In genomic region chr9:129954868-129955550, GRCh38 we compare ENCODE assay signal across 9 cellular contexts.
DNase-seq lines count a peak whose midpoint lies in the region; ATAC-seq, FAIRE-seq and TF ChIP-seq lines count a peak whose summit lies in the region.
"Had no signal": no experiment of that assay in that cellular context is flagged by ENCODE, and none has a peak within 500 bp of the region (broad histone marks: within the 10 kb centered on the region; RNA-seq: fewer than 3 reads in every experiment).

No MANE protein-coding gene starts in this region.

- no peak overlapping the region for H3K4me2 ChIP-seq in HepG2 (ENCODE audit: low read depth, low read length)

- in situ Hi-C loops in HepG2 (cut with HindIII; ENCODE audit: extremely low pct_ligation_motif_present, low pct_unique_long_range_greater_than_20kb) = no loop called here

- H3K27me3 Mint-ChIP-seq in activated naive CD8-positive, alpha-beta T cell treated with anti-CD3 and anti-CD28 coated beads, Interleukin-2, amount 10 ng/mL, durations not matched to agents 7 days and 5 days = no peaks in the 10 kb centered on the region

- H3K9me3 ChIP-seq in BE2C = no peaks in the 10 kb centered on the region
- H3K9me3 ChIP-seq in HepG2 (ENCODE audit: low read length) = no peaks in the 10 kb centered on the region

- H3K4me3 Mint-ChIP-seq in activated naive CD8-positive, alpha-beta T cell treated with anti-CD3 and anti-CD28 coated beads, Interleukin-2, amount 10 ng/mL, durations not matched to agents 7 days and 5 days = no peak overlapping the region

- no peak for TF ChIP-seq RAD21 in HepG2 (CRISPR knock-in tag; IDR thresholded peaks at IDR 0.05)

- intact Hi-C loops in HepG2 (cut with micrococcal nuclease; ENCODE audit: unreplicated experiment) = loop anchor here (1.0 kb wide), 1 partner anchor 21 kb away; no protein-coding TSS in a partner anchor

- no peak overlapping the region for H3K27ac ChIP-seq in HepG2 (ENCODE audit: extremely low read length, insufficient read depth, low read length)

- peak overlapping the region; percentile 59 for H3K27ac Mint-ChIP-seq in activated naive CD8-positive, alpha-beta T cell treated with anti-CD3 and anti-CD28 coated beads, Interleukin-2, amount 10 ng/mL, durations not matched to agents 7 days and 5 days

- no peak for TF ChIP-seq EP300 in HepG2 (IDR thresholded peaks at IDR 0.05; ENCODE audit: low read depth in 2 of 2, low read length in 2 of 2)
- TF ChIP-seq EP300 in HepG2 (CRISPR knock-in tag; IDR thresholded peaks at IDR 0.05; ENCODE audit: borderline replicate concordance) = no peak

- TF ChIP-seq POLR2A in HepG2 (IDR thresholded peaks at IDR 0.05; ENCODE audit: insufficient read depth in 1 of 2, low read depth in 2 of 2, low read length in 2 of 2) = no peak

- no peaks in the 10 kb centered on the region for H4K20me1 ChIP-seq in HepG2 (ENCODE audit: insufficient read depth, low read length)

- peak; percentile 31 for DNase-seq in BE2C
- DNase-seq in M059J (ENCODE audit: low read depth) = peak; percentile 44
- DNase-seq in activated naive CD8-positive, alpha-beta T cell treated with anti-CD3 and anti-CD28 coated beads, Interleukin-2, amount 10 ng/mL, durations not matched to agents 7 days and 5 days = no peak
- DNase-seq in HepG2 (ENCODE audit: low spot score) = no peak
- no peak for DNase-seq in iPS-NIHi11 (ENCODE audit: low spot score)
- DNase-seq in kidney glomerular epithelial cell (lab: John Stamatoyannopoulos, UW) = no peak
- DNase-seq: activated effector memory CD4-positive, alpha-beta T cell treated with Interleukin-2 at 50 U/mL for 16 hours had no signal

- FAIRE-seq in HepG2 (lab: Jason Lieb, UNC) = no peak

- H3K27me3 ChIP-seq in BE2C (no peaks in the 10 kb centered on the region), HepG2 (ENCODE audit: control insufficient read depth in 1 of 2, insufficient read depth in 2 of 2, low read length in 2 of 2) (no peaks in the 10 kb centered on the region)

- WGBS in HepG2 (ENCODE audit: low lambda C conversion rate) = 96% methylated on average over 6 of the region's 6 CpGs

- H3K36me3 Mint-ChIP-seq in activated naive CD8-positive, alpha-beta T cell treated with anti-CD3 and anti-CD28 coated beads, Interleukin-2, amount 10 ng/mL, durations not matched to agents 7 days and 5 days = peaks cover 39% of the 10 kb centered on the region

- H2AFZ ChIP-seq in HepG2 (ENCODE audit: low read length) = no peak overlapping the region

- H3K4me1 Mint-ChIP-seq in activated naive CD8-positive, alpha-beta T cell treated with anti-CD3 and anti-CD28 coated beads, Interleukin-2, amount 10 ng/mL, durations not matched to agents 7 days and 5 days = peaks cover 23% of the 10 kb centered on the region

- POLR2A ChIA-PET in activated naive CD8-positive, alpha-beta T cell treated with anti-CD3 and anti-CD28 coated beads, Interleukin-2, amount 10 ng/mL, durations not matched to agents 7 days and 5 days (lab: Charles Lee) = interaction anchor here (0.9 to 2.9 kb wide), 3 partner anchors 10 to 88 kb away, joined by 3 to 12 read pairs (median 3); partner anchors contain the start of gene FNBP1
- POLR2A ChIA-PET in HepG2 (lab: Yijun Ruan, JAX) = no interaction called here

- TF ChIP-seq CTCF in BE2C (IDR thresholded peaks at IDR 0.05; ENCODE audit: low read depth, low read length) (no peak), HepG2 (CRISPR knock-in tag; IDR thresholded peaks at IDR 0.05) (no peak)

- H3K9me3 Mint-ChIP-seq in activated naive CD8-positive, alpha-beta T cell treated with anti-CD3 and anti-CD28 coated beads, Interleukin-2, amount 10 ng/mL, durations not matched to agents 7 days and 5 days = no peaks in the 10 kb centered on the region

- H3K9ac ChIP-seq in HepG2 (ENCODE audit: insufficient read depth, low read depth, low read length) = no peak overlapping the region

- H3K36me3 ChIP-seq in BE2C (peaks cover 11% of the 10 kb centered on the region), HepG2 (replicated peaks in 1 of 2; ENCODE audit: control insufficient read depth in 1 of 2, insufficient read depth in 2 of 2, low read length in 2 of 2) (peaks cover 0 to 21% of the 10 kb centered on the region in 2 experiments; a peak in 1 of 5 replicates)

- ATAC-seq in activated naive CD8-positive, alpha-beta T cell treated with anti-CD3 and anti-CD28 coated beads, Interleukin-2, amount 10 ng/mL, durations not matched to agents 7 days and 5 days (ENCODE audit: low read depth) = no peak
- ATAC-seq in HepG2 (no peak), GM19324 (IDR thresholded peaks at IDR 0.05; ENCODE audit: low FRiP score, unreplicated experiment) (no peak), HG03175 (IDR thresholded peaks at IDR 0.05; ENCODE audit: unreplicated experiment) (no peak)

- H3K79me2 ChIP-seq in HepG2 (ENCODE audit: insufficient read depth, low read length) = no peaks in the 10 kb centered on the region

- H3K4me1 ChIP-seq in BE2C (peaks cover 11% of the 10 kb centered on the region), HepG2 (ENCODE audit: insufficient read depth, low read length) (peaks cover 7% of the 10 kb centered on the region)

- no TSS peak for BruUV-seq in HepG2 (replicated peaks; lab: Mats Ljungman, UMichigan)

- no peak overlapping the region for H3K4me3 ChIP-seq in BE2C (ENCODE audit: low read depth, low read length)
- no peak overlapping the region for H3K4me3 ChIP-seq in HepG2 (replicated peaks in 1 of 3; ENCODE audit: insufficient read depth in 1 of 3, low read depth in 2 of 3, low read length in 3 of 3)

- CTCF ChIA-PET in HepG2 (lab: Yijun Ruan, JAX; ENCODE audit: low intra/inter-chr PET ratio, low total read pairs) = no interaction called here

TF ChIP-seq in HepG2, 621 proteins besides CTCF, POLR2A, EP300 and RAD21:
- TF ChIP-seq NFE2 (CRISPR knock-in tag; IDR thresholded peaks at IDR 0.05) (0 out of 2 replicates have a peak, but pooled peaks have one; percentile 24), ZMYM3 (CRISPR knock-in tag; IDR thresholded peaks at IDR 0.05) (no peak), FOXA1 (IDR thresholded peaks at IDR 0.05) (no peak), FOXA1 (CRISPR knock-in tag; IDR thresholded peaks at IDR 0.05) (no peak), ZNF83 (CRISPR knock-in tag; IDR thresholded peaks at IDR 0.05; ENCODE audit: borderline replicate concordance) (no peak), ZFAT (CRISPR knock-in tag; conservative IDR thresholded peaks at IDR 0.05) (no peak), CEBPG (CRISPR knock-in tag; IDR thresholded peaks at IDR 0.05) (no peak), HOXD1 (CRISPR knock-in tag; IDR thresholded peaks at IDR 0.05) (no peak), MAFK (conservative IDR thresholded peaks at IDR 0.05 in 1 of 2, IDR thresholded peaks at IDR 0.05 in 1 of 2; ENCODE audit: low read length in 2 of 2) (peak; percentile 99), TFDP1 (CRISPR knock-in tag; IDR thresholded peaks at IDR 0.05; ENCODE audit: borderline replicate concordance) (no peak), THAP9 (CRISPR knock-in tag; IDR thresholded peaks at IDR 0.05; ENCODE audit: borderline replicate concordance) (no peak), MAFF (IDR thresholded peaks at IDR 0.05; ENCODE audit: low read depth, low read length) (peak; percentile 99), HOXA7 (CRISPR knock-in tag; IDR thresholded peaks at IDR 0.05) (no peak), ZNF292 (CRISPR knock-in tag; IDR thresholded peaks at IDR 0.05; ENCODE audit: borderline replicate concordance, low read depth) (no peak), ZNF652 (CRISPR knock-in tag; IDR thresholded peaks at IDR 0.05; ENCODE audit: borderline replicate concordance, low read depth) (no peak), NCOR1 (IDR thresholded peaks at IDR 0.05; ENCODE audit: borderline replicate concordance, low read length) (no peak), NFE2L2 (IDR thresholded peaks at IDR 0.05; ENCODE audit: low read length) (peak; percentile 88)

Comparison
In these comparisons a context has a peak if more than half of its experiments do, and no peak if none do; other contexts are left out.
1. DNase-seq: peak in BE2C (single experiment) and M059J (single experiment); none in activated naive CD8-positive, alpha-beta T cell treated with anti-CD3 and anti-CD28 coated beads, Interleukin-2, amount 10 ng/mL, durations not matched to agents 7 days and 5 days (single experiment), HepG2 (single experiment), iPS-NIHi11 (single experiment) and kidney glomerular epithelial cell (single experiment).